25 cellular contexts compared by ENCODE assay signal in the genomic region with DNA sequence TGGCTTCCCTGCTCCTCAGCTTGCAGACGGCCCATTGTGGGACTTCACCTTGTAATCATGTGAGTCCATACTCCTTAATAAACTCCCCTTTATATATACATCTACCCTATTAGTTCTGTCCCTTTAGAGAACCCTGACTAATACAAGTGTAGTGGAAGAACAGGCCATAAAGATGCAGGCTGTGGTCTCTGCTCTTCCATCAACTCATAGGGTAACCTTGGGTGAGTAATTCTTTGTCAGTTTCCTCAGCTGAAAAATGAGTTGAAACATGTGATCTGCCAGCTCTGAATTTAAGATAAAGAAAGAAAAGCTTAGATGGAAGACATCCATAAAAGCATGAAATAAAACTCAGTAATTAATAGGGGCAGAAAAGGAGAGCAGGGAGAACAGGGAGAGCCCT.
DNase-seq lines count a peak whose midpoint lies in the region; ATAC-seq, FAIRE-seq and TF ChIP-seq lines count a peak whose summit lies in the region.
"Had no signal": no experiment of that assay in that cellular context is flagged by ENCODE, and none has a peak within 500 bp of the region (broad histone marks: within the 10 kb centered on the region; RNA-seq: fewer than 3 reads in every experiment).

No MANE protein-coding gene starts in this region.

- H3K4me3 ChIP-seq in astrocyte (ENCODE audit: insufficient read depth, low read depth, low read length): no peak overlapping the region
- H3K4me3 ChIP-seq: cardiac muscle cell, left ventricle myocardium inferior, skin epidermis had no signal

- no peaks in the 10 kb centered on the region for H3K9me3 ChIP-seq in astrocyte (ENCODE audit: insufficient read depth, low read depth, low read length)
- H3K9me3 ChIP-seq: left ventricle myocardium inferior, thyroid gland had no signal

- ATAC-seq in stimulated activated effector memory CD8-positive, alpha-beta T cell treated with anti-CD3 and anti-CD28 coated beads, Interleukin-12 subunit alpha, Interleukin-12 subunit beta, amount 100 ng/mL, for 72 hours: peak; percentile 49
- ATAC-seq: HCT116, T-cell had no signal

- no peaks in the 10 kb centered on the region for H3K27me3 ChIP-seq in astrocyte (ENCODE audit: insufficient read depth, low read length)
- H3K27me3 ChIP-seq: cardiac muscle cell, thyroid gland had no signal

- H3K27me3 Mint-ChIP-seq in astrocyte (ENCODE audit: low read depth, unreplicated experiment): no peaks in the 10 kb centered on the region

- H3K36me3 ChIP-seq in astrocyte (ENCODE audit: insufficient read depth, low read length): no peaks in the 10 kb centered on the region
- H3K36me3 ChIP-seq: cardiac muscle cell, left ventricle myocardium inferior, thyroid gland had no signal

- FAIRE-seq in astrocyte (lab: Jason Lieb, UNC): no peak
- FAIRE-seq: TTC549 had no signal

- no peak overlapping the region for H3K4me3 Mint-ChIP-seq in astrocyte (ENCODE audit: unreplicated experiment)
- no peak overlapping the region for H3K4me3 Mint-ChIP-seq in stimulated activated effector memory CD8-positive, alpha-beta T cell treated with anti-CD3 and anti-CD28 coated beads, Interleukin-12 subunit alpha, Interleukin-12 subunit beta, amount 100 ng/mL, for 72 hours
- H3K4me3 Mint-ChIP-seq: nephron, T-cell had no signal

- H3K4me1 ChIP-seq in astrocyte (ENCODE audit: insufficient read depth, low read length): no peaks in the 10 kb centered on the region
- H3K4me1 ChIP-seq: left ventricle myocardium inferior, thyroid gland had no signal

- no peaks in the 10 kb centered on the region for H3K36me3 Mint-ChIP-seq in astrocyte (ENCODE audit: low read depth, unreplicated experiment)
- no peaks in the 10 kb centered on the region for H3K36me3 Mint-ChIP-seq in stimulated activated effector memory CD8-positive, alpha-beta T cell treated with anti-CD3 and anti-CD28 coated beads, Interleukin-12 subunit alpha, Interleukin-12 subunit beta, amount 100 ng/mL, for 72 hours

- peak; percentile 6 for DNase-seq in HS-5 (ENCODE audit: low read depth)
- peak; percentile 36 for DNase-seq in astrocyte (ENCODE audit: low read depth)
- peak; percentile 6 for DNase-seq in fibroblast of peridontal ligament (ENCODE audit: extremely low read depth)
- DNase-seq in stimulated activated effector memory CD8-positive, alpha-beta T cell treated with anti-CD3 and anti-CD28 coated beads, Interleukin-12 subunit alpha, Interleukin-12 subunit beta, amount 100 ng/mL, for 72 hours (ENCODE audit: low spot score in 2 of 2): no peak
- no peak for DNase-seq in CD1c-positive myeloid dendritic cell (ENCODE audit: extremely low spot score)
- DNase-seq in inferior parietal cortex (ENCODE audit: extremely low spot score): no peak
- no peak for DNase-seq in UCSD-AML1 (lab: John Stamatoyannopoulos, UW; ENCODE audit: unreplicated experiment)
- DNase-seq: activated CD4-positive, alpha-beta T cell treated with anti-CD3 and anti-CD28 coated beads for 48 hours; DMS53; glutamatergic neuron; left ventricle myocardium inferior; MM.1S; NCI-H146; NCI-H524 treated with DMSO at 0.1 percent for 48 hours; posterior cingulate gyrus; Right ventricle myocardium superior; stimulated activated CD4-positive, alpha-beta T cell treated with anti-CD3 and anti-CD28 coated beads, Interleukin-2, amount 100 ng/mL, for 24 hours; stimulated activated naive CD4-positive, alpha-beta T cell; T-cell; thyroid gland had no signal

- H3K79me2 ChIP-seq in astrocyte (ENCODE audit: insufficient read depth, low read length): no peaks in the 10 kb centered on the region

- H4K20me1 ChIP-seq in astrocyte (ENCODE audit: insufficient read depth, low read length): no peaks in the 10 kb centered on the region

- no peak overlapping the region for H3K4me2 ChIP-seq in astrocyte (ENCODE audit: low read length)

- H3K27ac Mint-ChIP-seq in astrocyte (ENCODE audit: unreplicated experiment): no peak overlapping the region
- H3K27ac Mint-ChIP-seq in stimulated activated effector memory CD8-positive, alpha-beta T cell treated with anti-CD3 and anti-CD28 coated beads, Interleukin-12 subunit alpha, Interleukin-12 subunit beta, amount 100 ng/mL, for 72 hours: no peak overlapping the region
- H3K27ac Mint-ChIP-seq: nephron, T-cell had no signal

- no peak overlapping the region for H3K27ac ChIP-seq in astrocyte (ENCODE audit: low read depth, low read length)
- H3K27ac ChIP-seq: cardiac muscle cell, left ventricle myocardium inferior, skin epidermis, thyroid gland had no signal

- no peak overlapping the region for H2AFZ ChIP-seq in astrocyte (ENCODE audit: low read depth, low read length)

- no peak overlapping the region for H3K9ac ChIP-seq in astrocyte (ENCODE audit: low read length)

- no peak for TF ChIP-seq CTCF in astrocyte (IDR thresholded peaks at IDR 0.05; ENCODE audit: insufficient read depth, low read depth, low read length)

- peaks cover 1% of the 10 kb centered on the region for H3K4me1 Mint-ChIP-seq in astrocyte (ENCODE audit: low read depth, unreplicated experiment)
- no peaks in the 10 kb centered on the region for H3K4me1 Mint-ChIP-seq in stimulated activated effector memory CD8-positive, alpha-beta T cell treated with anti-CD3 and anti-CD28 coated beads, Interleukin-12 subunit alpha, Interleukin-12 subunit beta, amount 100 ng/mL, for 72 hours
- H3K4me1 Mint-ChIP-seq: T-cell had no signal

- no peaks in the 10 kb centered on the region for H3K9me3 Mint-ChIP-seq in astrocyte (ENCODE audit: unreplicated experiment)
- H3K9me3 Mint-ChIP-seq in stimulated activated effector memory CD8-positive, alpha-beta T cell treated with anti-CD3 and anti-CD28 coated beads, Interleukin-12 subunit alpha, Interleukin-12 subunit beta, amount 100 ng/mL, for 72 hours: no peaks in the 10 kb centered on the region
- H3K9me3 Mint-ChIP-seq: nephron, T-cell had no signal

Comparison
In these comparisons a context has a peak if more than half of its experiments do, and no peak if none do; other contexts are left out.
1. DNase-seq: peak in HS-5 (single experiment), astrocyte (single experiment) and fibroblast of peridontal ligament (single experiment); none in stimulated activated effector memory CD8-positive, alpha-beta T cell treated with anti-CD3 and anti-CD28 coated beads, Interleukin-12 subunit alpha, Interleukin-12 subunit beta, amount 100 ng/mL, for 72 hours (0 of 2), CD1c-positive myeloid dendritic cell (single experiment), inferior parietal cortex (single experiment) and UCSD-AML1 (single experiment).